Comparison of ENCODE assay signal across 2 cellular contexts in the genomic region with DNA sequence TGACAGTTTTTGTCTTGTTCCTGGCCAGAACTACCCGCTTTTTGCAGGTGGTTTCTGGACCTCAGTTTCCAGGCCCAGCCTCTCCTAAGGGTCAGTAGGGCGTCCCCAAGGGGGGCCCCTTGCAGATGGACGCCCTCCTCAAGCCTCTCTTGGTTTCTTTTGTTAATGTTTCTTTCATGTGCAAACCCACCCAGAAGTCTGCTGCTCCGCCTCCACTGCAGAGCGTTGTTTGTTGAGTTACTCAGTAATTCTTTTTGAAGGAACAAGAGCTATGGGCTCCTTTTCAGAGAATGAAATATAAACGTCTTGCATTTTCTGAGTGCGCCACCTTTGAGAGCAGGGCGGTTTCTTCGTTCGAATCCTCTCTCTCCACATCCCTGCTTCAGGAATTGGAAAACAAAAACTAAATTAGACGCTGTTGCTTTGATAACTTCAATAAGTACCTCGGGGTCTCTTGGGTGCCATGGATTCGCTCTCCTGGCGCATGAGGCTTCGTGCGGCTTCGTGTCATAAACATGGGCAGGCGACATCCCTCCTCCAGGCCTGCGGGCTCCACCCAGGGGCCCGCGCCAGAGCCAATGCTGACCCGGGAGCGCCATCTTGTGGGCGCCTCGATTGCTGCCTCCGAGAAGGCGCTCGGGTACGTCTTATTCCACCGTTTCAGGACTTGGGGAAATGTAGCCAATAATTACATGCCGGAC.
A peak's percentile ranks its signal among the peaks of the same experiment; 100 is the strongest.
TF ChIP-seq lines count a peak whose summit lies in the region.

No MANE protein-coding gene starts in this region.

TF ChIP-seq in GM23338, 12 proteins besides CTCF, POLR2A, EP300 and RAD21:
- TF ChIP-seq CREB1 (CRISPR knock-in tag; IDR thresholded peaks at IDR 0.05; ENCODE audit: low read depth): peak; percentile 66
- TF ChIP-seq, protein P1, sequence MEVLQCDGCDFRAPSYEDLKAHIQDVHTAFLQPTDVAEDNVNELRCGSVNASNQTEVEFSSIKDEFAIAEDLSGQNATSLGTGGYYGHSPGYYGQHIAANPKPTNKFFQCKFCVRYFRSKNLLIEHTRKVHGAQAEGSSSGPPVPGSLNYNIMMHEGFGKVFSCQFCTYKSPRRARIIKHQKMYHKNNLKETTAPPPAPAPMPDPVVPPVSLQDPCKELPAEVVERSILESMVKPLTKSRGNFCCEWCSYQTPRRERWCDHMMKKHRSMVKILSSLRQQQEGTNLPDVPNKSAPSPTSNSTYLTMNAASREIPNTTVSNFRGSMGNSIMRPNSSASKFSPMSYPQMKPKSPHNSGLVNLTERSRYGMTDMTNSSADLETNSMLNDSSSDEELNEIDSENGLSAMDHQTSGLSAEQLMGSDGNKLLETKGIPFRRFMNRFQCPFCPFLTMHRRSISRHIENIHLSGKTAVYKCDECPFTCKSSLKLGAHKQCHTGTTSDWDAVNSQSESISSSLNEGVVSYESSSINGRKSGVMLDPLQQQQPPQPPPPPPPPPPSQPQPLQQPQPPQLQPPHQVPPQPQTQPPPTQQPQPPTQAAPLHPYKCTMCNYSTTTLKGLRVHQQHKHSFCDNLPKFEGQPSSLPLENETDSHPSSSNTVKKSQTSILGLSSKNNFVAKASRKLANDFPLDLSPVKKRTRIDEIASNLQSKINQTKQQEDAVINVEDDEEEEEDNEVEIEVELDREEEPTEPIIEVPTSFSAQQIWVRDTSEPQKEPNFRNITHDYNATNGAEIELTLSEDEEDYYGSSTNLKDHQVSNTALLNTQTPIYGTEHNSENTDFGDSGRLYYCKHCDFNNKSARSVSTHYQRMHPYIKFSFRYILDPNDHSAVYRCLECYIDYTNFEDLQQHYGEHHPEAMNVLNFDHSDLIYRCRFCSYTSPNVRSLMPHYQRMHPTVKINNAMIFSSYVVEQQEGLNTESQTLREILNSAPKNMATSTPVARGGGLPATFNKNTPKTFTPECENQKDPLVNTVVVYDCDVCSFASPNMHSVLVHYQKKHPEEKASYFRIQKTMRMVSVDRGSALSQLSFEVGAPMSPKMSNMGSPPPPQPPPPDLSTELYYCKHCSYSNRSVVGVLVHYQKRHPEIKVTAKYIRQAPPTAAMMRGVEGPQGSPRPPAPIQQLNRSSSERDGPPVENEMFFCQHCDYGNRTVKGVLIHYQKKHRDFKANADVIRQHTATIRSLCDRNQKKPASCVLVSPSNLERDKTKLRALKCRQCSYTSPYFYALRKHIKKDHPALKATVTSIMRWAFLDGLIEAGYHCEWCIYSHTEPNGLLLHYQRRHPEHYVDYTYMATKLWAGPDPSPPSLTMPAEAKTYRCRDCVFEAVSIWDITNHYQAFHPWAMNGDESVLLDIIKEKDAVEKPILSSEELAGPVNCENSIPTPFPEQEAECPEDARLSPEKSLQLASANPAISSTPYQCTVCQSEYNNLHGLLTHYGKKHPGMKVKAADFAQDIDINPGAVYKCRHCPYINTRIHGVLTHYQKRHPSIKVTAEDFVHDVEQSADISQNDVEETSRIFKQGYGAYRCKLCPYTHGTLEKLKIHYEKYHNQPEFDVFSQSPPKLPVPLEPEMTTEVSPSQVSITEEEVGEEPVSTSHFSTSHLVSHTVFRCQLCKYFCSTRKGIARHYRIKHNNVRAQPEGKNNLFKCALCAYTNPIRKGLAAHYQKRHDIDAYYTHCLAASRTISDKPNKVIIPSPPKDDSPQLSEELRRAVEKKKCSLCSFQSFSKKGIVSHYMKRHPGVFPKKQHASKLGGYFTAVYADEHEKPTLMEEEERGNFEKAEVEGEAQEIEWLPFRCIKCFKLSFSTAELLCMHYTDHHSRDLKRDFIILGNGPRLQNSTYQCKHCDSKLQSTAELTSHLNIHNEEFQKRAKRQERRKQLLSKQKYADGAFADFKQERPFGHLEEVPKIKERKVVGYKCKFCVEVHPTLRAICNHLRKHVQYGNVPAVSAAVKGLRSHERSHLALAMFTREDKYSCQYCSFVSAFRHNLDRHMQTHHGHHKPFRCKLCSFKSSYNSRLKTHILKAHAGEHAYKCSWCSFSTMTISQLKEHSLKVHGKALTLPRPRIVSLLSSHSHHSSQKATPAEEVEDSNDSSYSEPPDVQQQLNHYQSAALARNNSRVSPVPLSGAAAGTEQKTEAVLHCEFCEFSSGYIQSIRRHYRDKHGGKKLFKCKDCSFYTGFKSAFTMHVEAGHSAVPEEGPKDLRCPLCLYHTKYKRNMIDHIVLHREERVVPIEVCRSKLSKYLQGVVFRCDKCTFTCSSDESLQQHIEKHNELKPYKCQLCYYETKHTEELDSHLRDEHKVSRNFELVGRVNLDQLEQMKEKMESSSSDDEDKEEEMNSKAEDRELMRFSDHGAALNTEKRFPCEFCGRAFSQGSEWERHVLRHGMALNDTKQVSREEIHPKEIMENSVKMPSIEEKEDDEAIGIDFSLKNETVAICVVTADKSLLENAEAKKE (CRISPR knock-in tag; IDR thresholded peaks at IDR 0.05): no peak

TF ChIP-seq in SK-N-SH, 30 proteins besides CTCF, POLR2A, EP300 and RAD21:
- TF ChIP-seq, protein P2, sequence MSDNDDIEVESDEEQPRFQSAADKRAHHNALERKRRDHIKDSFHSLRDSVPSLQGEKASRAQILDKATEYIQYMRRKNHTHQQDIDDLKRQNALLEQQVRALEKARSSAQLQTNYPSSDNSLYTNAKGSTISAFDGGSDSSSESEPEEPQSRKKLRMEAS (IDR thresholded peaks at IDR 0.05; ENCODE audit: low read depth): peak; percentile 82
- TF ChIP-seq RFX5 (IDR thresholded peaks at IDR 0.05; ENCODE audit: low read length) (no peak), GABPA (IDR thresholded peaks at IDR 0.05; ENCODE audit: low read depth) (no peak), JUND (IDR thresholded peaks at IDR 0.05) (no peak), SMC3 (IDR thresholded peaks at IDR 0.05; ENCODE audit: low read depth, low read length) (peak; percentile 86)
- TF ChIP-seq, protein P3, sequence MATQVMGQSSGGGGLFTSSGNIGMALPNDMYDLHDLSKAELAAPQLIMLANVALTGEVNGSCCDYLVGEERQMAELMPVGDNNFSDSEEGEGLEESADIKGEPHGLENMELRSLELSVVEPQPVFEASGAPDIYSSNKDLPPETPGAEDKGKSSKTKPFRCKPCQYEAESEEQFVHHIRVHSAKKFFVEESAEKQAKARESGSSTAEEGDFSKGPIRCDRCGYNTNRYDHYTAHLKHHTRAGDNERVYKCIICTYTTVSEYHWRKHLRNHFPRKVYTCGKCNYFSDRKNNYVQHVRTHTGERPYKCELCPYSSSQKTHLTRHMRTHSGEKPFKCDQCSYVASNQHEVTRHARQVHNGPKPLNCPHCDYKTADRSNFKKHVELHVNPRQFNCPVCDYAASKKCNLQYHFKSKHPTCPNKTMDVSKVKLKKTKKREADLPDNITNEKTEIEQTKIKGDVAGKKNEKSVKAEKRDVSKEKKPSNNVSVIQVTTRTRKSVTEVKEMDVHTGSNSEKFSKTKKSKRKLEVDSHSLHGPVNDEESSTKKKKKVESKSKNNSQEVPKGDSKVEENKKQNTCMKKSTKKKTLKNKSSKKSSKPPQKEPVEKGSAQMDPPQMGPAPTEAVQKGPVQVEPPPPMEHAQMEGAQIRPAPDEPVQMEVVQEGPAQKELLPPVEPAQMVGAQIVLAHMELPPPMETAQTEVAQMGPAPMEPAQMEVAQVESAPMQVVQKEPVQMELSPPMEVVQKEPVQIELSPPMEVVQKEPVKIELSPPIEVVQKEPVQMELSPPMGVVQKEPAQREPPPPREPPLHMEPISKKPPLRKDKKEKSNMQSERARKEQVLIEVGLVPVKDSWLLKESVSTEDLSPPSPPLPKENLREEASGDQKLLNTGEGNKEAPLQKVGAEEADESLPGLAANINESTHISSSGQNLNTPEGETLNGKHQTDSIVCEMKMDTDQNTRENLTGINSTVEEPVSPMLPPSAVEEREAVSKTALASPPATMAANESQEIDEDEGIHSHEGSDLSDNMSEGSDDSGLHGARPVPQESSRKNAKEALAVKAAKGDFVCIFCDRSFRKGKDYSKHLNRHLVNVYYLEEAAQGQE (IDR thresholded peaks at IDR 0.05; ENCODE audit: low read depth, low read length): 0 out of 2 replicates have a peak, but pooled peaks have one; percentile 16
- TF ChIP-seq, protein P4, sequence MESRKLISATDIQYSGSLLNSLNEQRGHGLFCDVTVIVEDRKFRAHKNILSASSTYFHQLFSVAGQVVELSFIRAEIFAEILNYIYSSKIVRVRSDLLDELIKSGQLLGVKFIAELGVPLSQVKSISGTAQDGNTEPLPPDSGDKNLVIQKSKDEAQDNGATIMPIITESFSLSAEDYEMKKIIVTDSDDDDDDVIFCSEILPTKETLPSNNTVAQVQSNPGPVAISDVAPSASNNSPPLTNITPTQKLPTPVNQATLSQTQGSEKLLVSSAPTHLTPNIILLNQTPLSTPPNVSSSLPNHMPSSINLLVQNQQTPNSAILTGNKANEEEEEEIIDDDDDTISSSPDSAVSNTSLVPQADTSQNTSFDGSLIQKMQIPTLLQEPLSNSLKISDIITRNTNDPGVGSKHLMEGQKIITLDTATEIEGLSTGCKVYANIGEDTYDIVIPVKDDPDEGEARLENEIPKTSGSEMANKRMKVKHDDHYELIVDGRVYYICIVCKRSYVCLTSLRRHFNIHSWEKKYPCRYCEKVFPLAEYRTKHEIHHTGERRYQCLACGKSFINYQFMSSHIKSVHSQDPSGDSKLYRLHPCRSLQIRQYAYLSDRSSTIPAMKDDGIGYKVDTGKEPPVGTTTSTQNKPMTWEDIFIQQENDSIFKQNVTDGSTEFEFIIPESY (IDR thresholded peaks at IDR 0.05; ENCODE audit: borderline replicate concordance, low read depth): no peak
